11 cellular contexts compared by ENCODE assay signal in the genomic region with DNA sequence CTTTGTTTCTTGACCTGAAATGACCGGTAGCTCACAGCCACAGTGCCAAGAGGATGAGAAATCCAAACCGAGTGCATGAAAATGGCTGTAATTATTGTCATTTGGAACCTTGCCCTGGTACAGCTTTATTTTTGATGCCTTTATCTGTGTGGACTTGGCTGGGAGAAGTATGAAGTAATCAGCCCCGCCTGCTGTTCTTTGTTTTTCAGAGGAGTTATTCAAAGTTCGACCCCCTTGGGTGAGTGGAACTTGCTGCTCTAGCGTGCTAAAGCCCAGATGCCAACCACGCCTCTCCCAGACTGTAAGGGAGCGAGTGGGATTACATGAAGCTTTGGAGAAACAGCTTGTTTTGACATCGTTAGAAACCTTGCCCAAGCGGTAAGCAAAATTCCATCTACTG. TPM values are rescaled to one million over a fixed set of nuclear protein-coding genes. Genes with fewer than 3 reads are reported as not detected.
DNase-seq lines count a peak whose midpoint lies in the region; ATAC-seq and TF ChIP-seq lines count a peak whose summit lies in the region.
"Had no signal": no experiment of that assay in that cellular context is flagged by ENCODE, and none has a peak within 500 bp of the region (broad histone marks: within the 10 kb centered on the region; RNA-seq: fewer than 3 reads in every experiment).

No MANE protein-coding gene starts in this region.

- no peaks in the 10 kb centered on the region for H4K20me1 ChIP-seq in GM23338 (replicated peaks; ENCODE audit: insufficient read depth)

- no peaks in the 10 kb centered on the region; the same call in 1 of the 2 replicates for H3F3A ChIP-seq in GM23338 (replicated peaks; ENCODE audit: low read depth)

- H2AFZ ChIP-seq in GM23338: peak overlapping the region; percentile 90

- no peaks in the 10 kb centered on the region for H3K9me2 ChIP-seq in GM23338 (ENCODE audit: insufficient read depth)

- H3K79me2 ChIP-seq in GM23338 (replicated peaks; ENCODE audit: insufficient read depth): no peaks in the 10 kb centered on the region

- DNase-seq in GM23338 (ENCODE audit: low spot score) (peak; percentile 38), NCI-H748 (lab: John Stamatoyannopoulos, UW; ENCODE audit: unreplicated experiment) (peak; percentile 76), fibroblast of villous mesenchyme (ENCODE audit: low read depth) (peak; percentile 64), retinal pigment epithelial cell (ENCODE audit: low read depth) (peak; percentile 68), WERI-Rb-1 (no peak), SHP77 treated with DMSO at 0.1 percent for 48 hours (lab: John Stamatoyannopoulos, UW) (no peak)
- no peak for DNase-seq in activated naive CD4-positive, alpha-beta T cell (lab: John Stamatoyannopoulos, UW)
- DNase-seq: lower lobe of right lung had no signal

- H3K9me3 Mint-ChIP-seq in GM23338: peaks cover 2% of the 10 kb centered on the region; the same call in 1 of the 3 replicates
- H3K9me3 Mint-ChIP-seq: activated naive CD4-positive, alpha-beta T cell treated with anti-CD3 and anti-CD28 coated beads, Interleukin-2, amount 50 U/mL, for 24 hours had no signal

- no peaks in the 10 kb centered on the region for H3K27me3 Mint-ChIP-seq in GM23338 (ENCODE audit: insufficient read depth, low read depth, poor library complexity)
- H3K27me3 Mint-ChIP-seq: activated naive CD4-positive, alpha-beta T cell treated with anti-CD3 and anti-CD28 coated beads, Interleukin-2, amount 50 U/mL, for 24 hours had no signal

- no peaks in the 10 kb centered on the region for H3K27me3 ChIP-seq in GM23338 (ENCODE audit: insufficient read depth)
- no peaks in the 10 kb centered on the region for H3K27me3 ChIP-seq in WERI-Rb-1 (ENCODE audit: insufficient read depth, low read depth, severe bottlenecking)

- no peak overlapping the region for H3K27ac ChIP-seq in GM23338 (ENCODE audit: low read depth)
- no peak overlapping the region for H3K27ac ChIP-seq in WERI-Rb-1
- H3K27ac ChIP-seq: lower lobe of right lung had no signal

- no peak overlapping the region for H3K4me2 ChIP-seq in GM23338

- H3K36me3 ChIP-seq in GM23338 (ENCODE audit: insufficient read depth): no peaks in the 10 kb centered on the region
- H3K36me3 ChIP-seq in WERI-Rb-1: no peaks in the 10 kb centered on the region
- H3K36me3 ChIP-seq: lower lobe of right lung had no signal

- no peak overlapping the region; the same call in 1 of the 2 replicates for H3K27ac Mint-ChIP-seq in GM23338
- H3K27ac Mint-ChIP-seq: activated naive CD4-positive, alpha-beta T cell treated with anti-CD3 and anti-CD28 coated beads, Interleukin-2, amount 50 U/mL, for 24 hours had no signal

- peaks cover 6% of the 10 kb centered on the region; the same call in 2 of the 3 replicates for H3K4me1 Mint-ChIP-seq in GM23338
- H3K4me1 Mint-ChIP-seq: activated naive CD4-positive, alpha-beta T cell treated with anti-CD3 and anti-CD28 coated beads, Interleukin-2, amount 50 U/mL, for 24 hours had no signal

- H3K9me3 ChIP-seq in WERI-Rb-1 (ENCODE audit: severe bottlenecking): no peaks in the 10 kb centered on the region
- H3K9me3 ChIP-seq: lower lobe of right lung had no signal

- H3K4me3 ChIP-seq in GM23338: no peak overlapping the region
- H3K4me3 ChIP-seq in fibroblast of villous mesenchyme (ENCODE audit: low read depth, low read length): no peak overlapping the region
- no peak overlapping the region for H3K4me3 ChIP-seq in retinal pigment epithelial cell (ENCODE audit: low read length)
- H3K4me3 ChIP-seq in WERI-Rb-1 (ENCODE audit: low read depth, low read length): no peak overlapping the region
- H3K4me3 ChIP-seq: lower lobe of right lung had no signal

- H3K4me3 Mint-ChIP-seq in GM23338: no peak overlapping the region
- H3K4me3 Mint-ChIP-seq: activated naive CD4-positive, alpha-beta T cell treated with anti-CD3 and anti-CD28 coated beads, Interleukin-2, amount 50 U/mL, for 24 hours had no signal

- peak; percentile 81 for ATAC-seq in GM23338
- ATAC-seq in GM21717 (IDR thresholded peaks at IDR 0.05; ENCODE audit: unreplicated experiment): no peak
- ATAC-seq: Panc1 had no signal

- H3K4me1 ChIP-seq in GM23338 (ENCODE audit: insufficient read depth): no peaks in the 10 kb centered on the region; the same call in 1 of the 2 replicates
- H3K4me1 ChIP-seq: lower lobe of right lung had no signal

- no peak for TF ChIP-seq CTCF in GM23338 (conservative IDR thresholded peaks at IDR 0.05; ENCODE audit: low read depth in 2 of 2)
- TF ChIP-seq CTCF in fibroblast of villous mesenchyme (IDR thresholded peaks at IDR 0.05; ENCODE audit: insufficient read depth, low read depth, low read length): no peak
- TF ChIP-seq CTCF in retinal pigment epithelial cell (conservative IDR thresholded peaks at IDR 0.05; ENCODE audit: low read depth, low read length): no peak
- TF ChIP-seq CTCF in WERI-Rb-1 (IDR thresholded peaks at IDR 0.05; ENCODE audit: low read depth, low read length): no peak

- H3K36me3 Mint-ChIP-seq in GM23338 (ENCODE audit: low read depth): no peaks in the 10 kb centered on the region
- H3K36me3 Mint-ChIP-seq: activated naive CD4-positive, alpha-beta T cell treated with anti-CD3 and anti-CD28 coated beads, Interleukin-2, amount 50 U/mL, for 24 hours had no signal

TF ChIP-seq in GM23338, 12 proteins besides CTCF, POLR2A, EP300 and RAD21 (continues in another document):
- TF ChIP-seq EZH2phosphoT487 (IDR thresholded peaks at IDR 0.05; ENCODE audit: unreplicated experiment) (no peak), STAT1 (IDR thresholded peaks at IDR 0.05; ENCODE audit: unreplicated experiment) (no peak), ZNF114 (CRISPR knock-in tag; IDR thresholded peaks at IDR 0.05) (no peak), POLR2AphosphoS5 (IDR thresholded peaks at IDR 0.05; ENCODE audit: low read depth) (no peak)
- TF ChIP-seq, protein P1, sequence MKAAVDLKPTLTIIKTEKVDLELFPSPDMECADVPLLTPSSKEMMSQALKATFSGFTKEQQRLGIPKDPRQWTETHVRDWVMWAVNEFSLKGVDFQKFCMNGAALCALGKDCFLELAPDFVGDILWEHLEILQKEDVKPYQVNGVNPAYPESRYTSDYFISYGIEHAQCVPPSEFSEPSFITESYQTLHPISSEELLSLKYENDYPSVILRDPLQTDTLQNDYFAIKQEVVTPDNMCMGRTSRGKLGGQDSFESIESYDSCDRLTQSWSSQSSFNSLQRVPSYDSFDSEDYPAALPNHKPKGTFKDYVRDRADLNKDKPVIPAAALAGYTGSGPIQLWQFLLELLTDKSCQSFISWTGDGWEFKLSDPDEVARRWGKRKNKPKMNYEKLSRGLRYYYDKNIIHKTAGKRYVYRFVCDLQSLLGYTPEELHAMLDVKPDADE (IDR thresholded peaks at IDR 0.05): no peak

RNA-seq across cellular contexts. Expression of a gene that starts 48.3 kb away (rescaled TPM):
- 0.03 TPM in 1 of 2 replicates, not detected in the other for total RNA-seq in GM23338 (2014; rRNA removed; shearing (Covaris generic))
- polyA plus RNA-seq in GM23338 (2016; fragmentation: Nextera tagmentation; extraction: Ambion mirVana): 0.14 and 0.15 TPM in 2 replicates
- not detected in 2 replicates for total RNA-seq in fibroblast of villous mesenchyme

Comparison
In these comparisons a context has a peak if more than half of its experiments do, and no peak if none do; other contexts are left out.
1. DNase-seq: peak in GM23338 (single experiment), NCI-H748 (single experiment), fibroblast of villous mesenchyme (single experiment) and retinal pigment epithelial cell (single experiment); none in activated naive CD4-positive, alpha-beta T cell (0 of 4), WERI-Rb-1 (single experiment) and SHP77 treated with DMSO at 0.1 percent for 48 hours (single experiment).